8 cellular contexts compared by ENCODE assay signal in the genomic region with DNA sequence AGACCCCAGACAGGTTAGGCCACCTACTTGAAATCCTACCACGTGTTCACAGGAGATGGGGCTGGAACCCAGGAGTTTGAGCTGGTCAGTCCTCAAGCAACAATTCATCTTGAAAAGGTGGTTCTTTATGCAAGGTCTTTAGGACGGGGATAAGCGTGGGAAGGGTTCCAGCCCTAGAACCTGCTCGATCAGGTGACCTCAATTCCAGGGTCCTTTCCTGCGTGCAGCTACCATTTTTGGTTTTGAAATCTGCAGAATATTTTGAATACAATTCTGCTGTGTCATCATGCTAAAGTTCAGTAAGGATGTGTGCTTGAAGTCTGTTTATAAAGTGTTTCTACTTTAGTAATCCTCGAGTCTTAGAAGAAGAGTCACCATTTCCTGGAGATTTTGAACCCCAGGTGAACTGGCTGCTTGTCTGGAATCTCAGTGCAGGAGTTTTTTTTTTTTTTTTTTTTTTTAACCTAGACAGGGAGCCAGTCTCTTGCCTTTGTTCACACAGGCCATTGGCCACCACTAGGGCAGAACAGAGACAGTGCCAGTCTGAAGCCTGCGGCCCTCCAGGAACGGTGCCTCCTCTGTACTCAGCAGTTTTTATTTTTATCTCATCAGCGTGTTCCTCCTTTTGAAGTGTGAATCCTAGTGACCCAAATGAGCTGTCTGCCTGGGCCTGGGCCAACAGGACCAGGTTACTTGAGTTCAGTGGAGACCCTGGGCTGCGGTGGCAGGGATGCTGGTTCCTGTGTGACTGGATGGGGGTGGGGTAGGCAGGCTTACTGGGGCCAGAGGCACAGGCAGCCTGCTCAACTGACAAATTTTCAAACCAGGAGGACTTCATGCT. TPM values are rescaled to one million over a fixed set of nuclear protein-coding genes. Genes with fewer than 3 reads are reported as not detected.
A peak's percentile ranks its signal among the peaks of the same experiment; 100 is the strongest.
DNase-seq lines count a peak whose midpoint lies in the region; ATAC-seq and TF ChIP-seq lines count a peak whose summit lies in the region.

No MANE protein-coding gene starts in this region.

- H3K27me3 Mint-ChIP-seq in brain = peaks cover 6% of the 10 kb centered on the region

- peak; percentile 21 for TF ChIP-seq CTCF in AG04449 (IDR thresholded peaks at IDR 0.05; ENCODE audit: insufficient read depth, low read length, missing control alignments)
- peak in 1 of 2 experiments; percentile 12 for TF ChIP-seq CTCF in brain (conservative IDR thresholded peaks at IDR 0.05)

- no peaks in the 10 kb centered on the region for H3K36me3 ChIP-seq in KOPT-K1 (ENCODE audit: insufficient read depth, low read length)

- H3K36me3 Mint-ChIP-seq in brain = no peaks in the 10 kb centered on the region

- CTCF ChIA-PET in AG04449 (lab: Yijun Ruan, JAX) = interaction anchor here (0.6 to 0.8 kb wide), 2 partner anchors 8 to 223 kb away, joined by 3 to 4 read pairs; no protein-coding TSS in a partner anchor

- H3K4me3 Mint-ChIP-seq in brain = peak overlapping the region in 1 of 5 experiments; percentile 32

- no peak for DNase-seq in AG04449 (ENCODE audit: low read depth, low spot score)
- DNase-seq in kidney tubule cell (ENCODE audit: low spot score) = peak; percentile 94
- peak in 42 of 49 donors; percentile 12 to 78 (median 44) for DNase-seq in substantia nigra (lab: John Stamatoyannopoulos, UW)
- DNase-seq in KG1 (lab: John Stamatoyannopoulos, UW) = no peak
- no peak for DNase-seq in NCI-H146 treated with DMSO at 0.1 percent for 48 hours (lab: John Stamatoyannopoulos, UW; ENCODE audit: unreplicated experiment)

- H3K27ac ChIP-seq in KOPT-K1 (ENCODE audit: low read depth, low read length, poor library complexity, severe bottlenecking) (peak overlapping the region; percentile 76), substantia nigra (ENCODE audit: low read depth, low read length, poor library complexity, severe bottlenecking) (peak overlapping the region; percentile 54)

- no peak for ATAC-seq in GM19324 (IDR thresholded peaks at IDR 0.05; ENCODE audit: low FRiP score, unreplicated experiment)

- POLR2A ChIA-PET in AG04449 (lab: Yijun Ruan, JAX) = no interaction called here

- H3K4me1 Mint-ChIP-seq in brain = peaks cover 82% of the 10 kb centered on the region

- H3K27ac Mint-ChIP-seq in brain = peak overlapping the region; percentile 74 to 88 (median 82)

- H3K9me3 ChIP-seq in KOPT-K1 (ENCODE audit: insufficient read depth, low read length, poor library complexity, severe bottlenecking) = no peaks in the 10 kb centered on the region

- H3K9me3 Mint-ChIP-seq in brain = no peaks in the 10 kb centered on the region

- no peak overlapping the region for H3K4me3 ChIP-seq in AG04449 (ENCODE audit: low read depth, low read length)

RNA-seq across cellular contexts. Expression of a gene that starts 54.6 kb away (rescaled TPM):
- 10.7 TPM for polyA plus RNA-seq in brain (ENCODE audit: insufficient read depth, low read depth, low replicate concordance)

Comparison
In these comparisons a context has a peak if more than half of its experiments do, and no peak if none do; other contexts are left out.
1. DNase-seq: peak in kidney tubule cell (single experiment) and substantia nigra (42 of 49); none in AG04449 (single experiment), KG1 (single experiment) and NCI-H146 treated with DMSO at 0.1 percent for 48 hours (single experiment).